Comparison of ENCODE assay signal across 1 cellular context in genomic region chr15:64093627-64094417, GRCh38.
TF ChIP-seq lines count a peak whose summit lies in the region.

A gene with protein sequence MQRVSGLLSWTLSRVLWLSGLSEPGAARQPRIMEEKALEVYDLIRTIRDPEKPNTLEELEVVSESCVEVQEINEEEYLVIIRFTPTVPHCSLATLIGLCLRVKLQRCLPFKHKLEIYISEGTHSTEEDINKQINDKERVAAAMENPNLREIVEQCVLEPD (minus strand): TSS chr15:64093838. CDS start chr15:64093768, 70 bp downstream.

TF ChIP-seq in GM12878, 131 proteins besides CTCF, POLR2A, EP300 and RAD21 (continued from another document and continues in another):
- TF ChIP-seq STAT1 (conservative IDR thresholded peaks at IDR 0.05) = peak; percentile 31; the same call in 1 of the 2 replicates
- peak; percentile 26 for TF ChIP-seq CBFB (IDR thresholded peaks at IDR 0.05; ENCODE audit: low read depth)
- no peak for TF ChIP-seq FOXK2 (IDR thresholded peaks at IDR 0.05)
- no peak for TF ChIP-seq BCL11A (IDR thresholded peaks at IDR 0.05; ENCODE audit: low read depth, low read length)
- TF ChIP-seq WRNIP1 (IDR thresholded peaks at IDR 0.05; ENCODE audit: borderline replicate concordance, low read depth, low read length) = no peak
- no peak for TF ChIP-seq CBX5 (IDR thresholded peaks at IDR 0.05; ENCODE audit: low read depth)
- TF ChIP-seq MYC (IDR thresholded peaks at IDR 0.05; ENCODE audit: insufficient read depth, insufficient read length, insufficient replicate concordance, low read length, severe bottlenecking) = no peak
- TF ChIP-seq ASH2L (IDR thresholded peaks at IDR 0.05; ENCODE audit: borderline replicate concordance, low read depth) = no peak
- no peak for TF ChIP-seq TCF12 (IDR thresholded peaks at IDR 0.05; ENCODE audit: low read depth, low read length)
- no peak; the same call in 1 of the 2 replicates for TF ChIP-seq NR2C1 (IDR thresholded peaks at IDR 0.05)
- TF ChIP-seq KAT2A (conservative IDR thresholded peaks at IDR 0.05; ENCODE audit: control insufficient read depth, low read depth, low read length) = no peak
- no peak for TF ChIP-seq SMARCA5 (IDR thresholded peaks at IDR 0.05)
- TF ChIP-seq E4F1 (IDR thresholded peaks at IDR 0.05; ENCODE audit: borderline replicate concordance, partially characterized antibody) = peak; percentile 21
- TF ChIP-seq SMAD1 (IDR thresholded peaks at IDR 0.05; ENCODE audit: low read depth, partially characterized antibody) = no peak
- TF ChIP-seq ZNF592 (IDR thresholded peaks at IDR 0.05) = no peak
- peak; percentile 88 for TF ChIP-seq TARDBP (IDR thresholded peaks at IDR 0.05; ENCODE audit: borderline replicate concordance)
- TF ChIP-seq SREBF1 (IDR thresholded peaks at IDR 0.05; ENCODE audit: low read length) = peak; percentile 79
- TF ChIP-seq GABPA (IDR thresholded peaks at IDR 0.05; ENCODE audit: low read depth) = peak; percentile 81
- 0 out of 2 replicates have a peak, but pooled peaks have one; percentile 31 for TF ChIP-seq RCOR1 (conservative IDR thresholded peaks at IDR 0.05; ENCODE audit: low read depth, low read length)
- TF ChIP-seq, protein P1, sequence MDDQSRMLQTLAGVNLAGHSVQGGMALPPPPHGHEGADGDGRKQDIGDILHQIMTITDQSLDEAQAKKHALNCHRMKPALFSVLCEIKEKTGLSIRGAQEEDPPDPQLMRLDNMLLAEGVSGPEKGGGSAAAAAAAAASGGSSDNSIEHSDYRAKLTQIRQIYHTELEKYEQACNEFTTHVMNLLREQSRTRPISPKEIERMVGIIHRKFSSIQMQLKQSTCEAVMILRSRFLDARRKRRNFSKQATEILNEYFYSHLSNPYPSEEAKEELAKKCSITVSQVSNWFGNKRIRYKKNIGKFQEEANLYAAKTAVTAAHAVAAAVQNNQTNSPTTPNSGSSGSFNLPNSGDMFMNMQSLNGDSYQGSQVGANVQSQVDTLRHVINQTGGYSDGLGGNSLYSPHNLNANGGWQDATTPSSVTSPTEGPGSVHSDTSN (IDR thresholded peaks at IDR 0.05; ENCODE audit: insufficient replicate concordance, low read depth, low read length) = no peak
- TF ChIP-seq BCL3 (IDR thresholded peaks at IDR 0.05; ENCODE audit: borderline replicate concordance, insufficient read depth, low read depth, low read length, poor library complexity, severe bottlenecking) = no peak
- no peak for TF ChIP-seq NFXL1 (IDR thresholded peaks at IDR 0.05; ENCODE audit: borderline replicate concordance)
- TF ChIP-seq CEBPB (IDR thresholded peaks at IDR 0.05; ENCODE audit: borderline replicate concordance in 1 of 2, low read depth in 2 of 2, low read length in 2 of 2) = no peak
- TF ChIP-seq STAT3 (IDR thresholded peaks at IDR 0.05; ENCODE audit: low read depth, low read length) = peak; percentile 90; the same call in 1 of the 2 replicates
- TF ChIP-seq SKIL (IDR thresholded peaks at IDR 0.05; ENCODE audit: low read depth, poor library complexity, severe bottlenecking) = no peak
- no peak for TF ChIP-seq TCF7 (IDR thresholded peaks at IDR 0.05; ENCODE audit: borderline replicate concordance)
- no peak for TF ChIP-seq SUPT20H (IDR thresholded peaks at IDR 0.05; ENCODE audit: borderline replicate concordance, control insufficient read depth, low read depth, low read length)
- TF ChIP-seq TAF1 (IDR thresholded peaks at IDR 0.05; ENCODE audit: borderline replicate concordance, low read depth, low read length) = peak; percentile 38; the same call in 1 of the 2 replicates
- TF ChIP-seq CEBPZ (IDR thresholded peaks at IDR 0.05; ENCODE audit: low read depth, low read length) = no peak
- no peak for TF ChIP-seq ZNF24 (IDR thresholded peaks at IDR 0.05)
- TF ChIP-seq CHD4 (IDR thresholded peaks at IDR 0.05) = no peak
- TF ChIP-seq, protein P2, sequence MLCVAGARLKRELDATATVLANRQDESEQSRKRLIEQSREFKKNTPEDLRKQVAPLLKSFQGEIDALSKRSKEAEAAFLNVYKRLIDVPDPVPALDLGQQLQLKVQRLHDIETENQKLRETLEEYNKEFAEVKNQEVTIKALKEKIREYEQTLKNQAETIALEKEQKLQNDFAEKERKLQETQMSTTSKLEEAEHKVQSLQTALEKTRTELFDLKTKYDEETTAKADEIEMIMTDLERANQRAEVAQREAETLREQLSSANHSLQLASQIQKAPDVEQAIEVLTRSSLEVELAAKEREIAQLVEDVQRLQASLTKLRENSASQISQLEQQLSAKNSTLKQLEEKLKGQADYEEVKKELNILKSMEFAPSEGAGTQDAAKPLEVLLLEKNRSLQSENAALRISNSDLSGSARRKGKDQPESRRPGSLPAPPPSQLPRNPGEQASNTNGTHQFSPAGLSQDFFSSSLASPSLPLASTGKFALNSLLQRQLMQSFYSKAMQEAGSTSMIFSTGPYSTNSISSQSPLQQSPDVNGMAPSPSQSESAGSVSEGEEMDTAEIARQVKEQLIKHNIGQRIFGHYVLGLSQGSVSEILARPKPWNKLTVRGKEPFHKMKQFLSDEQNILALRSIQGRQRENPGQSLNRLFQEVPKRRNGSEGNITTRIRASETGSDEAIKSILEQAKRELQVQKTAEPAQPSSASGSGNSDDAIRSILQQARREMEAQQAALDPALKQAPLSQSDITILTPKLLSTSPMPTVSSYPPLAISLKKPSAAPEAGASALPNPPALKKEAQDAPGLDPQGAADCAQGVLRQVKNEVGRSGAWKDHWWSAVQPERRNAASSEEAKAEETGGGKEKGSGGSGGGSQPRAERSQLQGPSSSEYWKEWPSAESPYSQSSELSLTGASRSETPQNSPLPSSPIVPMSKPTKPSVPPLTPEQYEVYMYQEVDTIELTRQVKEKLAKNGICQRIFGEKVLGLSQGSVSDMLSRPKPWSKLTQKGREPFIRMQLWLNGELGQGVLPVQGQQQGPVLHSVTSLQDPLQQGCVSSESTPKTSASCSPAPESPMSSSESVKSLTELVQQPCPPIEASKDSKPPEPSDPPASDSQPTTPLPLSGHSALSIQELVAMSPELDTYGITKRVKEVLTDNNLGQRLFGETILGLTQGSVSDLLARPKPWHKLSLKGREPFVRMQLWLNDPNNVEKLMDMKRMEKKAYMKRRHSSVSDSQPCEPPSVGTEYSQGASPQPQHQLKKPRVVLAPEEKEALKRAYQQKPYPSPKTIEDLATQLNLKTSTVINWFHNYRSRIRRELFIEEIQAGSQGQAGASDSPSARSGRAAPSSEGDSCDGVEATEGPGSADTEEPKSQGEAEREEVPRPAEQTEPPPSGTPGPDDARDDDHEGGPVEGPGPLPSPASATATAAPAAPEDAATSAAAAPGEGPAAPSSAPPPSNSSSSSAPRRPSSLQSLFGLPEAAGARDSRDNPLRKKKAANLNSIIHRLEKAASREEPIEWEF (IDR thresholded peaks at IDR 0.05; ENCODE audit: insufficient replicate concordance, low read depth, low read length) = no peak
- no peak for TF ChIP-seq NR2F1 (conservative IDR thresholded peaks at IDR 0.05)
- peak; percentile 11; the same call in 1 of the 3 replicates for TF ChIP-seq POU2F2 (IDR thresholded peaks at IDR 0.05; ENCODE audit: borderline replicate concordance, low read depth, low read length)
- no peak; the same call in 1 of the 2 replicates for TF ChIP-seq MTA3 (IDR thresholded peaks at IDR 0.05; ENCODE audit: borderline replicate concordance, low read length)
